ENCODE assay signal across 1 cellular context in the genomic region with DNA sequence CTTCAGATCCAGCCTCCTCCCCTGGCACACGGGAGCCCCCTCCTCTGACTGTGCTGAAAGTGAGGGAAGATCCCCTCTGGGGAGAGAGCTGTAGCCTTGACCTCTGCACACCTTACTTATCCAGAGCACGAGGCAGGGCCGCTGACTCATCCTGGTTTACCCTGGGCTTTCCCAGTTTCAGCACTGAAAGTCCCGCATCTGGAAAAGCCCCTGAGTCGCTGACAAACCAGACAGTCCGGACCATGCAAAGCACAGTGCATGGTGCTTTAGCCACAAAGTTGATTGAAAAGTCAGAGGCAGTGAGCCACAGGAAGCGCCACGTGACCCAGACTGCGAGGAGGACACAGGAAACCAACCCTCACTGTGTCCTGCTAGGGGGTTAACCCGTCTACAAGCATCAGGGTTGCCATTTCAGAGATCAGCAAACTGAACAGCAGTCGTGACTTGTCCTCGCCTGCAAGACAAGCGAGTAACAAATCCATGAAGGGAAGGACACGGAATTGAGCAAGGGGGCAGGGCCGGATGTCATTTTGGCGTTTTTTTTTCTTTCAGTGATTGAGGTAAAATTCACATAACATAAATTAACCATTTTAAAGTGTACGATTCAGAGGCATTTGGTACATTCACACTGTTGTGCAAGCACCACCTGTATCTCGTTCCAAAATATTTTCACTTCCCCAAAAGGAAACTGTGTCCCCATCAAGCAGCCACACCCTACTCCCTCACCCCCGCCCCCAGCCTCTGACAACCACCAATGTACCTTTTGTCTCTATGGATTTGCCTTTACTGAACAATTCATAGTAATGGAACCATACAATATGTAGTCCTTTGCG.
TF ChIP-seq lines count a peak whose summit lies in the region.

No MANE protein-coding gene starts in this region.

TF ChIP-seq in K562, 482 proteins besides CTCF, POLR2A, EP300 and RAD21 (continued from another document and continues in another):
- peak; percentile 55 to 65 for TF ChIP-seq E2F6 (IDR thresholded peaks at IDR 0.05; ENCODE audit: borderline replicate concordance in 1 of 2, extremely low read depth in 1 of 2, insufficient read depth in 1 of 2, insufficient read length in 1 of 2, low read depth in 1 of 2, low read length in 1 of 2, poor library complexity in 1 of 2, severe bottlenecking in 1 of 2)
- TF ChIP-seq, protein P1, sequence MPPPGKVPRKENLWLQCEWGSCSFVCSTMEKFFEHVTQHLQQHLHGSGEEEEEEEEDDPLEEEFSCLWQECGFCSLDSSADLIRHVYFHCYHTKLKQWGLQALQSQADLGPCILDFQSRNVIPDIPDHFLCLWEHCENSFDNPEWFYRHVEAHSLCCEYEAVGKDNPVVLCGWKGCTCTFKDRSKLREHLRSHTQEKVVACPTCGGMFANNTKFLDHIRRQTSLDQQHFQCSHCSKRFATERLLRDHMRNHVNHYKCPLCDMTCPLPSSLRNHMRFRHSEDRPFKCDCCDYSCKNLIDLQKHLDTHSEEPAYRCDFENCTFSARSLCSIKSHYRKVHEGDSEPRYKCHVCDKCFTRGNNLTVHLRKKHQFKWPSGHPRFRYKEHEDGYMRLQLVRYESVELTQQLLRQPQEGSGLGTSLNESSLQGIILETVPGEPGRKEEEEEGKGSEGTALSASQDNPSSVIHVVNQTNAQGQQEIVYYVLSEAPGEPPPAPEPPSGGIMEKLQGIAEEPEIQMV (tag; conservative IDR thresholded peaks at IDR 0.05; ENCODE audit: low read depth) = 0 out of 2 replicates have a peak, but pooled peaks have one; percentile 5
- no peak for TF ChIP-seq ZNF197 (CRISPR knock-in tag; IDR thresholded peaks at IDR 0.05; ENCODE audit: low read depth)
- TF ChIP-seq ZBTB2 (IDR thresholded peaks at IDR 0.05) = peak; percentile 43; the same call in 1 of the 2 replicates
- TF ChIP-seq TFE3 (CRISPR knock-in tag; IDR thresholded peaks at IDR 0.05) = peak; percentile 87
- peak; percentile 39 for TF ChIP-seq PHF20 (IDR thresholded peaks at IDR 0.05; ENCODE audit: partially characterized antibody)
- peak in 1 of 2 experiments; percentile 62; a peak in 1 of 3 replicates for TF ChIP-seq CBX3 (IDR thresholded peaks at IDR 0.05; ENCODE audit: borderline replicate concordance in 1 of 2, low read length in 2 of 2)
- peak; percentile 53; the same call in 1 of the 2 replicates for TF ChIP-seq CREB3 (tag; conservative IDR thresholded peaks at IDR 0.05; ENCODE audit: low read depth)
- TF ChIP-seq BHLHE40 (IDR thresholded peaks at IDR 0.05; ENCODE audit: low read length) = peak; percentile 73
- TF ChIP-seq BRF2 (IDR thresholded peaks at IDR 0.05; ENCODE audit: borderline replicate concordance, insufficient read depth, insufficient read length) = no peak
- TF ChIP-seq XRCC5 (IDR thresholded peaks at IDR 0.05; ENCODE audit: low read depth, low read length) = 0 out of 2 replicates have a peak, but pooled peaks have one; percentile 35
- no peak for TF ChIP-seq ZNF699 (CRISPR knock-in tag; IDR thresholded peaks at IDR 0.05; ENCODE audit: insufficient replicate concordance)
- TF ChIP-seq, protein P2, sequence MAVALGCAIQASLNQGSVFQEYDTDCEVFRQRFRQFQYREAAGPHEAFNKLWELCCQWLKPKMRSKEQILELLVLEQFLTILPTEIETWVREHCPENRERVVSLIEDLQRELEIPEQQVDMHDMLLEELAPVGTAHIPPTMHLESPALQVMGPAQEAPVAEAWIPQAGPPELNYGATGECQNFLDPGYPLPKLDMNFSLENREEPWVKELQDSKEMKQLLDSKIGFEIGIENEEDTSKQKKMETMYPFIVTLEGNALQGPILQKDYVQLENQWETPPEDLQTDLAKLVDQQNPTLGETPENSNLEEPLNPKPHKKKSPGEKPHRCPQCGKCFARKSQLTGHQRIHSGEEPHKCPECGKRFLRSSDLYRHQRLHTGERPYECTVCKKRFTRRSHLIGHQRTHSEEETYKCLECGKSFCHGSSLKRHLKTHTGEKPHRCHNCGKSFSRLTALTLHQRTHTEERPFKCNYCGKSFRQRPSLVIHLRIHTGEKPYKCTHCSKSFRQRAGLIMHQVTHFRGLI (CRISPR knock-in tag; IDR thresholded peaks at IDR 0.05) = 0 out of 2 replicates have a peak, but pooled peaks have one; percentile 46
- no peak for TF ChIP-seq MLLT1 (IDR thresholded peaks at IDR 0.05)
- TF ChIP-seq MBD2 (IDR thresholded peaks at IDR 0.05; ENCODE audit: borderline replicate concordance, low read depth) = 0 out of 2 replicates have a peak, but pooled peaks have one; percentile 17
- TF ChIP-seq MLX (CRISPR knock-in tag; conservative IDR thresholded peaks at IDR 0.05) = 0 out of 4 replicates have a peak, but pooled peaks of 1 of the 2 experiments have one; percentile 48
- TF ChIP-seq KLF13 (tag; IDR thresholded peaks at IDR 0.05; ENCODE audit: borderline replicate concordance, low read depth) = 0 out of 2 replicates have a peak, but pooled peaks have one; percentile 8
- TF ChIP-seq MNT (conservative IDR thresholded peaks at IDR 0.05) = peak; percentile 59 to 73; a peak in 3 of 4 replicates
- peak; percentile 50; the same call in 1 of the 2 replicates for TF ChIP-seq ZBTB40 (IDR thresholded peaks at IDR 0.05)
- no peak for TF ChIP-seq ZBTB40 (CRISPR knock-in tag; IDR thresholded peaks at IDR 0.05)
